9 cellular contexts compared by ENCODE assay signal in genomic region chr3:13452490-13453335, GRCh38. TPM values are rescaled to one million over a fixed set of nuclear protein-coding genes. Genes with fewer than 3 reads are reported as not detected.
A peak's percentile ranks its signal among the peaks of the same experiment; 100 is the strongest.
DNase-seq lines count a peak whose midpoint lies in the region; ATAC-seq and TF ChIP-seq lines count a peak whose summit lies in the region.
"Had no signal": no experiment of that assay in that cellular context is flagged by ENCODE, and none has a peak within 500 bp of the region (broad histone marks: within the 10 kb centered on the region; RNA-seq: fewer than 3 reads in every experiment).

No MANE protein-coding gene starts in this region.

- no peaks in the 10 kb centered on the region for H3K9me3 Mint-ChIP-seq in activated CD4-positive, alpha-beta memory T cell treated with anti-CD3 and anti-CD28 coated beads for 36 hours
- H3K9me3 Mint-ChIP-seq in endothelial cell (ENCODE audit: unreplicated experiment), result no peaks in the 10 kb centered on the region

- peak overlapping the region; percentile 80 for H3K4me3 Mint-ChIP-seq in activated CD4-positive, alpha-beta memory T cell treated with anti-CD3 and anti-CD28 coated beads for 36 hours
- no peak overlapping the region for H3K4me3 Mint-ChIP-seq in endothelial cell (ENCODE audit: unreplicated experiment)

- H3F3A ChIP-seq in GM23248 (ENCODE audit: insufficient read depth), result peaks cover 12% of the 10 kb centered on the region

- no peak overlapping the region for H3K27ac ChIP-seq in BLaER1
- H3K27ac ChIP-seq in GM23248, result peak overlapping the region; percentile 82; the same call in 1 of the 2 replicates
- peak overlapping the region; percentile 90 for H3K27ac ChIP-seq in subcutaneous abdominal adipose tissue (ENCODE audit: low read depth, low read length)
- H3K27ac ChIP-seq: SJCRH30 had no signal

- no peak overlapping the region for H3K9ac ChIP-seq in BLaER1
- 0 out of 2 replicates have a peak overlapping the region, but pooled peaks have one; percentile 20 for H3K9ac ChIP-seq in GM23248
- peak overlapping the region in 1 of 5 donors; percentile 75 for H3K9ac ChIP-seq in subcutaneous abdominal adipose tissue (ENCODE audit: low read length in 5 of 5)

- in situ Hi-C loops in GM23248 (cut with MboI), result loop anchor here (10.0 kb wide), 1 partner anchor 368 kb away; no protein-coding TSS in a partner anchor

- POLR2A ChIA-PET in activated CD4-positive, alpha-beta memory T cell treated with anti-CD3 and anti-CD28 coated beads for 36 hours (lab: Charles Lee), result interaction anchor here (1.2 to 3.3 kb wide), 5 partner anchors 27 to 107 kb away, joined by 4 to 27 read pairs (median 9); partner anchors contain the start of genes HDAC11 and NUP210

- peak overlapping the region; percentile 66 for H3K4me3 ChIP-seq in BLaER1
- peak overlapping the region; percentile 81 for H3K4me3 ChIP-seq in GM23248
- peak overlapping the region; percentile 67 to 81 (median 78) for H3K4me3 ChIP-seq in subcutaneous abdominal adipose tissue (ENCODE audit: low read depth in 1 of 5, low read length in 5 of 5)

- intact Hi-C loops in activated CD4-positive, alpha-beta memory T cell treated with anti-CD3 and anti-CD28 coated beads for 36 hours (cut with micrococcal nuclease), result loop anchor here (1.0 to 5.0 kb wide), 6 partner anchors 28 to 360 kb away; partner anchors contain the start of gene HDAC11

- CTCF ChIA-PET in activated CD4-positive, alpha-beta memory T cell treated with anti-CD3 and anti-CD28 coated beads for 36 hours (lab: Charles Lee), result interaction anchor here (0.6 to 6.8 kb wide), 50 partner anchors 10 to 458 kb away, joined by 3 to 108 read pairs (median 6); partner anchors contain the start of genes HDAC11 and NUP210

- H3K9me3 ChIP-seq in BLaER1 (no peaks in the 10 kb centered on the region), GM23248 (ENCODE audit: low read depth) (no peaks in the 10 kb centered on the region), subcutaneous abdominal adipose tissue (ENCODE audit: control insufficient read depth in 5 of 5, low read length in 5 of 5) (no peaks in the 10 kb centered on the region)
- H3K9me3 ChIP-seq: SJCRH30 had no signal

- H3K4me2 ChIP-seq in BLaER1 (peak overlapping the region; percentile 89), GM23248 (ENCODE audit: unreplicated experiment) (peak overlapping the region; percentile 88)

- no peak for ATAC-seq in GM19467 (IDR thresholded peaks at IDR 0.05; ENCODE audit: unreplicated experiment)

- H3K4me1 Mint-ChIP-seq in activated CD4-positive, alpha-beta memory T cell treated with anti-CD3 and anti-CD28 coated beads for 36 hours (ENCODE audit: low read depth), result peaks cover 16% of the 10 kb centered on the region
- peaks cover 9% of the 10 kb centered on the region for H3K4me1 Mint-ChIP-seq in endothelial cell (ENCODE audit: unreplicated experiment)

- H3K27ac Mint-ChIP-seq in activated CD4-positive, alpha-beta memory T cell treated with anti-CD3 and anti-CD28 coated beads for 36 hours, result peak overlapping the region; percentile 88
- peak overlapping the region; percentile 97 for H3K27ac Mint-ChIP-seq in endothelial cell (ENCODE audit: unreplicated experiment)

- DNase-seq in GM23248, result peak; percentile 85
- peak; percentile 39 for DNase-seq in NCI-H345 treated with DMSO at 0.1 percent for 48 hours (lab: John Stamatoyannopoulos, UW; ENCODE audit: unreplicated experiment)
- peak; percentile 37 for DNase-seq in activated CD4-positive, alpha-beta memory T cell treated with anti-CD3 and anti-CD28 coated beads for 36 hours
- DNase-seq in endothelial cell (ENCODE audit: low spot score), result peak; percentile 45
- DNase-seq in middle frontal gyrus (ENCODE audit: extremely low spot score, low spot score), result peak; percentile 76

- 2 to 3% methylated on average over 12 of the region's 12 CpGs for WGBS in GM23248 (ENCODE audit: low coverage in 1 of 2, low lambda C conversion rate in 2 of 2, missing lambda C conversion rate in 2 of 2), 2 experiments

- peak; percentile 50 for TF ChIP-seq CTCF in endothelial cell (IDR thresholded peaks at IDR 0.05; ENCODE audit: unreplicated experiment)

- no peaks in the 10 kb centered on the region for H3K27me3 ChIP-seq in BLaER1
- H3K27me3 ChIP-seq in GM23248 (replicated peaks; ENCODE audit: insufficient read depth), result no peaks in the 10 kb centered on the region
- no peaks in the 10 kb centered on the region for H3K27me3 ChIP-seq in subcutaneous abdominal adipose tissue (ENCODE audit: control insufficient read depth in 5 of 5, insufficient read depth in 4 of 5, low read length in 5 of 5)
- H3K27me3 ChIP-seq: SJCRH30 had no signal

- no peaks in the 10 kb centered on the region for H3K27me3 Mint-ChIP-seq in activated CD4-positive, alpha-beta memory T cell treated with anti-CD3 and anti-CD28 coated beads for 36 hours
- H3K27me3 Mint-ChIP-seq in endothelial cell (ENCODE audit: unreplicated experiment), result peaks cover 2% of the 10 kb centered on the region

- H3K36me3 ChIP-seq in BLaER1, result no peaks in the 10 kb centered on the region
- H3K36me3 ChIP-seq in GM23248 (ENCODE audit: low read depth), result no peaks in the 10 kb centered on the region
- H3K36me3 ChIP-seq in subcutaneous abdominal adipose tissue (ENCODE audit: control insufficient read depth in 5 of 5, insufficient read depth in 5 of 5, low read length in 5 of 5), result no peaks in the 10 kb centered on the region
- H3K36me3 ChIP-seq: SJCRH30 had no signal

- H3K4me1 ChIP-seq in BLaER1, result peaks cover 16% of the 10 kb centered on the region
- H3K4me1 ChIP-seq in GM23248 (ENCODE audit: insufficient read depth), result 0 out of 2 replicates have a peak, but pooled peaks cover 4% of the 10 kb centered on the region
- H3K4me1 ChIP-seq in subcutaneous abdominal adipose tissue (ENCODE audit: control insufficient read depth in 5 of 5, insufficient read depth in 5 of 5, low read length in 5 of 5), result peaks cover 0 to 16% (median 11%) of the 10 kb centered on the region in 5 donors

- H2AFZ ChIP-seq in GM23248, result peak overlapping the region; percentile 98

- H3K9me2 ChIP-seq in GM23248 (ENCODE audit: insufficient read depth), result no peaks in the 10 kb centered on the region

- H3K79me2 ChIP-seq in GM23248 (ENCODE audit: insufficient read depth), result no peaks in the 10 kb centered on the region

- no peaks in the 10 kb centered on the region for H3K36me3 Mint-ChIP-seq in activated CD4-positive, alpha-beta memory T cell treated with anti-CD3 and anti-CD28 coated beads for 36 hours
- H3K36me3 Mint-ChIP-seq in endothelial cell (ENCODE audit: low read depth, unreplicated experiment), result no peaks in the 10 kb centered on the region

- H4K20me1 ChIP-seq in BLaER1, result no peaks in the 10 kb centered on the region
- H4K20me1 ChIP-seq in GM23248 (ENCODE audit: insufficient read depth), result no peaks in the 10 kb centered on the region

RNA-seq across cellular contexts. Expression of gene HDAC11, which starts 27.4 kb away (rescaled TPM):
- 8.7 and 12.2 TPM in 2 replicates for total RNA-seq in GM23248 (2014; rRNA removed; shearing (Covaris generic))
- polyA plus RNA-seq in GM23248 (2016; fragmentation: Nextera tagmentation; extraction: Ambion mirVana), result 11.7 and 12.1 TPM in 2 replicates
- total RNA-seq in activated CD4-positive, alpha-beta memory T cell treated with anti-CD3 and anti-CD28 coated beads for 36 hours, result 1 to 10 TPM; 3.3 to 4.3 TPM
- 14.8 TPM for total RNA-seq in endothelial cell (ENCODE audit: unreplicated experiment)

RNA-seq across cellular contexts. Expression of gene NUP210, which starts 32.6 kb away (rescaled TPM):
- under 0.01 TPM in 1 of 2 replicates, not detected in the other for total RNA-seq in GM23248 (2014; rRNA removed; shearing (Covaris generic))
- polyA plus RNA-seq in GM23248 (2016; fragmentation: Nextera tagmentation; extraction: Ambion mirVana), result 0.04 and 0.18 TPM in 2 replicates
- 100 to 1,000 TPM; 140 to 144 TPM for total RNA-seq in activated CD4-positive, alpha-beta memory T cell treated with anti-CD3 and anti-CD28 coated beads for 36 hours
- 3.0 TPM for total RNA-seq in endothelial cell (ENCODE audit: unreplicated experiment)

Comparison
In these comparisons a context has a peak if more than half of its experiments do, and no peak if none do; other contexts are left out.
1. RNA of gene NUP210, which starts 32.6 kb away (total RNA-seq): 140 to 144 TPM in activated CD4-positive, alpha-beta memory T cell treated with anti-CD3 and anti-CD28 coated beads for 36 hours; 3.0 TPM in endothelial cell (single experiment) and under 0.01 TPM in GM23248; every median in the first group is over 10 times any median in the second.
2. Peak in every context shown above with its lines, with median percentiles within 50 percentile points of each other: H3K4me3 ChIP-seq and DNase-seq.